Comparison of ENCODE assay signal across 8 cellular contexts in genomic region chr9:2146700-2147099, GRCh38.
DNase-seq lines count a peak whose midpoint lies in the region; ATAC-seq and TF ChIP-seq lines count a peak whose summit lies in the region.
"Not testable (repeated sequence)": the region's sequence is repeated elsewhere in the genome, so short reads cannot be mapped to it uniquely, and the experiment has no call there.

No MANE protein-coding gene starts in this region.

- POLR2A ChIA-PET in PC-9 (lab: Charles Lee; ENCODE audit: unreplicated experiment); activated CD4-positive, alpha-beta memory T cell treated with anti-CD3 and anti-CD28 coated beads for 36 hours (lab: Charles Lee): not testable (repeated sequence)

- H3K9me3 Mint-ChIP-seq in activated CD4-positive, alpha-beta memory T cell treated with anti-CD3 and anti-CD28 coated beads for 36 hours; effector memory CD8-positive, alpha-beta T cell: not testable (repeated sequence)

- H3K36me3 Mint-ChIP-seq in activated CD4-positive, alpha-beta memory T cell treated with anti-CD3 and anti-CD28 coated beads for 36 hours, result peaks cover 23% of the 10 kb centered on the region
- peaks cover 15% of the 10 kb centered on the region for H3K36me3 Mint-ChIP-seq in effector memory CD8-positive, alpha-beta T cell (ENCODE audit: insufficient read depth)

- H3K27ac Mint-ChIP-seq in activated CD4-positive, alpha-beta memory T cell treated with anti-CD3 and anti-CD28 coated beads for 36 hours, result not testable (repeated sequence)
- peak overlapping the region; percentile 76 to 90 for H3K27ac Mint-ChIP-seq in effector memory CD8-positive, alpha-beta T cell

- H3K27ac ChIP-seq in C4-2B, PC-9: not testable (repeated sequence)

- not testable (repeated sequence) for H3F3A ChIP-seq in PC-9 (ENCODE audit: insufficient read depth, low read depth)

- H3K27me3 Mint-ChIP-seq in activated CD4-positive, alpha-beta memory T cell treated with anti-CD3 and anti-CD28 coated beads for 36 hours; effector memory CD8-positive, alpha-beta T cell: not testable (repeated sequence)

- not testable (repeated sequence) for H3K27me3 ChIP-seq in PC-9 (ENCODE audit: insufficient read depth, low read depth)

- not testable (repeated sequence) for H3K36me3 ChIP-seq in PC-9 (ENCODE audit: low read depth)

- H3K79me2 ChIP-seq in PC-9 (ENCODE audit: low read depth), result not testable (repeated sequence)

- CTCF ChIA-PET in PC-9 (lab: Charles Lee), result interaction anchor here (0.7 kb wide), 1 partner anchor 21 kb away, joined by 7 read pairs; no protein-coding TSS in a partner anchor
- CTCF ChIA-PET in activated CD4-positive, alpha-beta memory T cell treated with anti-CD3 and anti-CD28 coated beads for 36 hours (lab: Charles Lee), result interaction anchor here (0.7 to 1.7 kb wide), 3 partner anchors 11 to 34 kb away, joined by 3 to 7 read pairs (median 4); no protein-coding TSS in a partner anchor

- TF ChIP-seq CTCF in C4-2B (conservative IDR thresholded peaks at IDR 0.05) (peak; percentile 35), GM13977 (IDR thresholded peaks at IDR 0.05; ENCODE audit: extremely low read depth, insufficient read depth, missing control alignments) (peak; percentile 21), PC-9 (conservative IDR thresholded peaks at IDR 0.05) (0 out of 2 replicates have a peak, but pooled peaks have one; percentile 18), retinal pigment epithelial cell (conservative IDR thresholded peaks at IDR 0.05; ENCODE audit: low read depth, low read length) (peak; percentile 41)

- intact Hi-C loops in PC-9 (cut with micrococcal nuclease; ENCODE audit: unreplicated experiment), result loop anchor here (5.0 kb wide), 1 partner anchor 86 kb away; no protein-coding TSS in a partner anchor
- intact Hi-C loops in activated CD4-positive, alpha-beta memory T cell treated with anti-CD3 and anti-CD28 coated beads for 36 hours (cut with micrococcal nuclease), result not testable (repeated sequence)

- not testable (repeated sequence) for BruUV-seq in PC-9 (replicated peaks; lab: Mats Ljungman, UMichigan)

- not testable (repeated sequence) for DNase-seq in GM13977 (ENCODE audit: low spot score); effector memory CD8-positive, alpha-beta T cell; retinal pigment epithelial cell (ENCODE audit: low read depth)
- peak; percentile 2 for DNase-seq in NCI-H1105 (lab: John Stamatoyannopoulos, UW)
- peak in 1 of 2 experiments; percentile 14 for DNase-seq in PC-9
- peak; percentile 32 for DNase-seq in activated CD4-positive, alpha-beta memory T cell treated with anti-CD3 and anti-CD28 coated beads for 36 hours
- peak; percentile 46 for DNase-seq in left kidney (ENCODE audit: low read depth, low spot score)

- not testable (repeated sequence) for H3K4me1 ChIP-seq in PC-9 (replicated peaks; ENCODE audit: insufficient read depth)

- not testable (repeated sequence) for H3K9me3 ChIP-seq in PC-9 (ENCODE audit: insufficient read depth, low read depth)

- not testable (repeated sequence) for H3K4me2 ChIP-seq in PC-9

- not testable (repeated sequence) for H3K4me3 ChIP-seq in PC-9; retinal pigment epithelial cell (ENCODE audit: low read length)

- H4K20me1 ChIP-seq in PC-9 (ENCODE audit: insufficient read depth), result not testable (repeated sequence)

- not testable (repeated sequence) for H3K9me2 ChIP-seq in PC-9 (ENCODE audit: insufficient read depth)

- in situ Hi-C loops in GM13977 (cut with MboI; ENCODE audit: low pct_unique_long_range_greater_than_20kb, low sequenced_read_pairs, unreplicated experiment), result not testable (repeated sequence)

- H3K4me3 Mint-ChIP-seq in activated CD4-positive, alpha-beta memory T cell treated with anti-CD3 and anti-CD28 coated beads for 36 hours; effector memory CD8-positive, alpha-beta T cell: not testable (repeated sequence)

- ATAC-seq in effector memory CD8-positive, alpha-beta T cell (replicated peaks), result not testable (repeated sequence)

- not testable (repeated sequence) for H2AFZ ChIP-seq in PC-9

- peaks cover 33% of the 10 kb centered on the region for H3K4me1 Mint-ChIP-seq in activated CD4-positive, alpha-beta memory T cell treated with anti-CD3 and anti-CD28 coated beads for 36 hours (ENCODE audit: low read depth)
- H3K4me1 Mint-ChIP-seq in effector memory CD8-positive, alpha-beta T cell (ENCODE audit: low read depth in 2 of 2), result peaks cover 52 to 64% of the 10 kb centered on the region in 2 donors
